ENCODE assay signal across 9 cellular contexts in the genomic region with DNA sequence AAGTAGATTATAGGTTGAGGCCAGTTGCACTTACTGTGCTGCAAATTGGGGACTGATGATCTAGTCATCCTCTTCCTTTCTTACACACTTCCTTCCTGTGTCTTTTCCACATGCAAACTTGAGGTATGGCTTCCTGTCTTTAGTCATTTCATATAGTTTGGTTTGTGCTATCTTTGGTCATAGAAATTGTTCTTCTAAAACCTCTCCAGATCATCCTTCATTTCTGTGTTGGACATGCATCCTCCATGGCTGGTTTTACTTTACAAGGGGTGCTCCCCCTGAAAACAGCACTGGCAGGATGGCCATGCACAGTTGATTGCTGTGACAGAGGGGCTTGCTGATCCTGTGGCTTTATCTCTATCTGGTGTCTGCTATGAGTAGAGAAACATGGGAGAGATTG. TPM values are rescaled to one million over a fixed set of nuclear protein-coding genes. Genes with fewer than 3 reads are reported as not detected.
DNase-seq lines count a peak whose midpoint lies in the region; ATAC-seq and TF ChIP-seq lines count a peak whose summit lies in the region.
"Had no signal": no experiment of that assay in that cellular context is flagged by ENCODE, and none has a peak within 500 bp of the region (broad histone marks: within the 10 kb centered on the region; RNA-seq: fewer than 3 reads in every experiment).

No MANE protein-coding gene starts in this region.

- no peaks in the 10 kb centered on the region for H3K27me3 Mint-ChIP-seq in activated naive CD8-positive, alpha-beta T cell treated with anti-CD3 and anti-CD28 coated beads, Interleukin-2, amount 50 U/mL, for 24 hours
- H3K27me3 Mint-ChIP-seq in chondrocyte (ENCODE audit: low read depth): no peaks in the 10 kb centered on the region

- no peak overlapping the region for H3K14ac ChIP-seq in neuronal stem cell (ENCODE audit: low read length)

- no peak overlapping the region; the same call in 1 of the 2 replicates for H3K4me3 ChIP-seq in GM12865 (ENCODE audit: low read depth, low read length)
- no peak overlapping the region for H3K4me3 ChIP-seq in coronary artery
- no peak overlapping the region for H3K4me3 ChIP-seq in neuronal stem cell (ENCODE audit: low read length in 2 of 2)
- H3K4me3 ChIP-seq in mammary epithelial cell (replicated peaks in 1 of 3; ENCODE audit: insufficient read depth in 1 of 3, low read depth in 2 of 3, low read length in 3 of 3): no peak overlapping the region
- H3K4me3 ChIP-seq: dorsolateral prefrontal cortex had no signal

- H4K8ac ChIP-seq in neuronal stem cell (ENCODE audit: low read depth, low read length): no peak overlapping the region

- no peaks in the 10 kb centered on the region for H3K79me1 ChIP-seq in neuronal stem cell (ENCODE audit: low read depth, low read length)

- no peak overlapping the region for H2AK5ac ChIP-seq in neuronal stem cell (ENCODE audit: low read depth, low read length)

- in situ Hi-C loops in mammary epithelial cell (cut with MboI; ENCODE audit: low sequenced_read_pairs in 2 of 2): no loop called here

- H3K9me3 Mint-ChIP-seq in activated naive CD8-positive, alpha-beta T cell treated with anti-CD3 and anti-CD28 coated beads, Interleukin-2, amount 50 U/mL, for 24 hours: no peaks in the 10 kb centered on the region
- no peaks in the 10 kb centered on the region for H3K9me3 Mint-ChIP-seq in chondrocyte (ENCODE audit: low read depth)

- peaks cover 7% of the 10 kb centered on the region for H3K36me3 Mint-ChIP-seq in activated naive CD8-positive, alpha-beta T cell treated with anti-CD3 and anti-CD28 coated beads, Interleukin-2, amount 50 U/mL, for 24 hours (ENCODE audit: low read depth)
- no peaks in the 10 kb centered on the region for H3K36me3 Mint-ChIP-seq in chondrocyte (ENCODE audit: low read depth)

- no peak overlapping the region for H3K27ac Mint-ChIP-seq in activated naive CD8-positive, alpha-beta T cell treated with anti-CD3 and anti-CD28 coated beads, Interleukin-2, amount 50 U/mL, for 24 hours
- H3K27ac Mint-ChIP-seq in chondrocyte (ENCODE audit: unreplicated experiment): no peak overlapping the region

- intact Hi-C loops in mammary epithelial cell (cut with micrococcal nuclease): no loop called here

- H4K20me1 ChIP-seq in mammary epithelial cell (ENCODE audit: insufficient read depth, low read length): no peaks in the 10 kb centered on the region

- H3K27me3 ChIP-seq in neuronal stem cell (ENCODE audit: control insufficient read depth in 3 of 3, insufficient read depth in 3 of 3, low read depth in 1 of 3, low read length in 3 of 3) (no peaks in the 10 kb centered on the region), mammary epithelial cell (ENCODE audit: insufficient read depth, low read length) (no peaks in the 10 kb centered on the region)
- H3K27me3 ChIP-seq: dorsolateral prefrontal cortex had no signal

- no peak for TF ChIP-seq CTCF in GM12865 (IDR thresholded peaks at IDR 0.05; ENCODE audit: insufficient read depth, low read depth, low read length, missing control alignments)
- TF ChIP-seq CTCF in coronary artery (IDR thresholded peaks at IDR 0.05): no peak
- TF ChIP-seq CTCF in chondrocyte (IDR thresholded peaks at IDR 0.05): no peak
- TF ChIP-seq CTCF in mammary epithelial cell (conservative IDR thresholded peaks at IDR 0.05 in 1 of 2, IDR thresholded peaks at IDR 0.05 in 1 of 2; ENCODE audit: extremely low read depth in 1 of 2, insufficient read depth in 1 of 2, low read depth in 1 of 2, low read length in 2 of 2): no peak

- H2AFZ ChIP-seq in neuronal stem cell (ENCODE audit: low read length): no peak overlapping the region
- H2AFZ ChIP-seq in mammary epithelial cell (ENCODE audit: low read depth, low read length): no peak overlapping the region

- H3K9ac ChIP-seq in neuronal stem cell (ENCODE audit: low read depth, low read length, poor library complexity): no peak overlapping the region
- H3K9ac ChIP-seq in mammary epithelial cell (ENCODE audit: insufficient read depth, low read length): no peak overlapping the region

- dilution Hi-C loops in mammary epithelial cell (cut with HindIII; ENCODE audit: low sequenced_read_pairs): no loop called here

- peaks cover 11% of the 10 kb centered on the region for H3K79me2 ChIP-seq in mammary epithelial cell (ENCODE audit: insufficient read depth, low read length)

- H3K4me1 Mint-ChIP-seq in activated naive CD8-positive, alpha-beta T cell treated with anti-CD3 and anti-CD28 coated beads, Interleukin-2, amount 50 U/mL, for 24 hours: peaks cover 33% of the 10 kb centered on the region
- peaks cover 2% of the 10 kb centered on the region for H3K4me1 Mint-ChIP-seq in chondrocyte (ENCODE audit: low read depth)

- no peak overlapping the region for H3K4me2 ChIP-seq in neuronal stem cell (ENCODE audit: insufficient read depth, low read length, poor library complexity, severe bottlenecking)
- no peak overlapping the region for H3K4me2 ChIP-seq in mammary epithelial cell (ENCODE audit: insufficient read depth, low read depth, low read length)

- peaks cover 0 to 3% of the 10 kb centered on the region in 2 donors for H3K36me3 ChIP-seq in neuronal stem cell (replicated peaks in 1 of 2; ENCODE audit: control insufficient read depth in 2 of 2, insufficient read depth in 2 of 2, low read length in 2 of 2)
- H3K36me3 ChIP-seq in mammary epithelial cell (ENCODE audit: insufficient read depth, low read length): no peaks in the 10 kb centered on the region

- H2BK120ac ChIP-seq in neuronal stem cell (ENCODE audit: low read depth, low read length): no peak overlapping the region

- H2BK15ac ChIP-seq in neuronal stem cell (ENCODE audit: low read length): no peak overlapping the region

- ATAC-seq in GM19455 (IDR thresholded peaks at IDR 0.05; ENCODE audit: unreplicated experiment): peak; percentile 55
- peak; percentile 50 for ATAC-seq in HG03354 (IDR thresholded peaks at IDR 0.05; ENCODE audit: poor library complexity, severe bottlenecking, unreplicated experiment)
- peak; percentile 70 for ATAC-seq in activated naive CD8-positive, alpha-beta T cell treated with anti-CD3 and anti-CD28 coated beads, Interleukin-2, amount 50 U/mL, for 24 hours

- H3K4me1 ChIP-seq in neuronal stem cell (ENCODE audit: control insufficient read depth in 2 of 2, insufficient read depth in 1 of 2, low read depth in 1 of 2, low read length in 2 of 2) (no peaks in the 10 kb centered on the region), mammary epithelial cell (ENCODE audit: insufficient read depth, low read length) (peaks cover 8% of the 10 kb centered on the region)

- no peak overlapping the region for H3K4ac ChIP-seq in neuronal stem cell (ENCODE audit: low read length)

- no peak overlapping the region for H3K27ac ChIP-seq in coronary artery
- no peak overlapping the region for H3K27ac ChIP-seq in neuronal stem cell (replicated peaks; ENCODE audit: low read length)
- no peak overlapping the region for H3K27ac ChIP-seq in mammary epithelial cell (ENCODE audit: insufficient read depth, low read depth, low read length)
- H3K27ac ChIP-seq: dorsolateral prefrontal cortex had no signal

- BruUV-seq in mammary epithelial cell (replicated peaks; lab: Mats Ljungman, UMichigan): no TSS peak

- H3K18ac ChIP-seq in neuronal stem cell (ENCODE audit: low read length): no peak overlapping the region

- H4K91ac ChIP-seq in neuronal stem cell (ENCODE audit: low read depth, low read length, poor library complexity): no peak overlapping the region

- DNase-seq in GM12865 (ENCODE audit: low read depth) (peak; percentile 77), coronary artery (ENCODE audit: low spot score) (no peak), neuronal stem cell (ENCODE audit: low spot score) (no peak), chondrocyte (ENCODE audit: low spot score) (no peak), mammary epithelial cell (no peak)
- DNase-seq in activated naive CD8-positive, alpha-beta T cell treated with anti-CD3 and anti-CD28 coated beads, Interleukin-2, amount 50 U/mL, for 24 hours: no peak
- DNase-seq: dorsolateral prefrontal cortex had no signal

- CTCF ChIA-PET in mammary epithelial cell (lab: Charles Lee; ENCODE audit: low non-redundant PET): no interaction called here

- no peak overlapping the region for H3K23ac ChIP-seq in neuronal stem cell (ENCODE audit: low read depth, low read length, poor library complexity)

- no peak overlapping the region for H2BK12ac ChIP-seq in neuronal stem cell (ENCODE audit: low read length)

- H3K9me3 ChIP-seq in neuronal stem cell (replicated peaks in 1 of 2; ENCODE audit: control insufficient read depth in 2 of 2, insufficient read depth in 1 of 2, low read depth in 1 of 2, low read length in 2 of 2) (no peaks in the 10 kb centered on the region), mammary epithelial cell (replicated peaks; ENCODE audit: insufficient read depth, low read length) (no peaks in the 10 kb centered on the region)

- H2BK5ac ChIP-seq in neuronal stem cell (ENCODE audit: low read length): no peak overlapping the region

- no peak overlapping the region for H3K4me3 Mint-ChIP-seq in activated naive CD8-positive, alpha-beta T cell treated with anti-CD3 and anti-CD28 coated beads, Interleukin-2, amount 50 U/mL, for 24 hours
- H3K4me3 Mint-ChIP-seq in chondrocyte (ENCODE audit: unreplicated experiment): no peak overlapping the region

RNA-seq across cellular contexts. Expression of gene MGAT5, which starts 36.5 kb away (rescaled TPM):
- polyA plus RNA-seq in neuronal stem cell (2013, experiment 1 of 2): 15.1 TPM
- 14.4 TPM for polyA plus RNA-seq in neuronal stem cell (2013, experiment 2 of 2)
- total RNA-seq in chondrocyte: 27.6 to 30.0 TPM (median 29.8 TPM) in 3 replicates
- 10 to 100 TPM; 43.3 to 63.2 TPM for total RNA-seq in mammary epithelial cell
- polyA plus RNA-seq in mammary epithelial cell: 22.9 TPM
- 68.7 TPM for polyA minus RNA-seq in mammary epithelial cell
